ENCODE assay signal across 20 cellular contexts in genomic region chr12:114976361-114976760, GRCh38.
DNase-seq lines count a peak whose midpoint lies in the region; ATAC-seq, FAIRE-seq and TF ChIP-seq lines count a peak whose summit lies in the region.
"Had no signal": no experiment of that assay in that cellular context is flagged by ENCODE, and none has a peak within 500 bp of the region (broad histone marks: within the 10 kb centered on the region; RNA-seq: fewer than 3 reads in every experiment).

No MANE protein-coding gene starts in this region.

- H3K36me3 ChIP-seq in GM23248 (ENCODE audit: low read depth), result no peaks in the 10 kb centered on the region
- H3K36me3 ChIP-seq in trophoblast cell (ENCODE audit: control insufficient read depth in 1 of 2, insufficient read depth in 2 of 2, low read length in 2 of 2), result no peaks in the 10 kb centered on the region
- H3K36me3 ChIP-seq in GM23338 (ENCODE audit: insufficient read depth), result no peaks in the 10 kb centered on the region
- H3K36me3 ChIP-seq: BLaER1, MG63 had no signal

- TF ChIP-seq RAD21 in A549 (conservative IDR thresholded peaks at IDR 0.05 in 1 of 2, IDR thresholded peaks at IDR 0.05 in 1 of 2), result no peak

- no peak overlapping the region for H3K4me3 Mint-ChIP-seq in GM23338
- no peak overlapping the region for H3K4me3 Mint-ChIP-seq in activated CD4-positive, alpha-beta memory T cell treated with anti-CD3 and anti-CD28 coated beads for 36 hours
- H3K4me3 Mint-ChIP-seq: CD4-positive, CD25-positive, alpha-beta regulatory T cell had no signal

- FAIRE-seq in A549 (lab: Jason Lieb, UNC), result peak; percentile 46
- FAIRE-seq: GM12878 had no signal

- POLR2A ChIA-PET in A549 (lab: Yijun Ruan, JAX), result interaction anchor here (0.6 kb wide), 2 partner anchors 8 to 292 kb away, joined by 5 to 7 read pairs; partner anchors contain the start of gene TBX3
- POLR2A ChIA-PET in activated CD4-positive, alpha-beta memory T cell treated with anti-CD3 and anti-CD28 coated beads for 36 hours (lab: Charles Lee), result no interaction called here

- intact Hi-C loops in activated CD4-positive, alpha-beta memory T cell treated with anti-CD3 and anti-CD28 coated beads for 36 hours (cut with micrococcal nuclease), result no loop called here

- no peak overlapping the region for H3K23ac ChIP-seq in trophoblast cell (ENCODE audit: low read length)

- H3K27ac ChIP-seq in A549 (peak overlapping the region; percentile 54 to 75), GM23248 (peak overlapping the region; percentile 35), trophoblast cell (ENCODE audit: low read depth, low read length) (no peak overlapping the region), GM23338 (ENCODE audit: low read depth) (no peak overlapping the region)
- H3K27ac ChIP-seq: 22Rv1, BLaER1, RWPE1 had no signal

- no peaks in the 10 kb centered on the region for H3K79me1 ChIP-seq in trophoblast cell (ENCODE audit: low read length)

- no peaks in the 10 kb centered on the region for H3K9me3 ChIP-seq in A549
- no peaks in the 10 kb centered on the region for H3K9me3 ChIP-seq in GM23248 (ENCODE audit: low read depth)
- H3K9me3 ChIP-seq in trophoblast cell (ENCODE audit: insufficient read depth, low read depth, low read length), result no peaks in the 10 kb centered on the region
- H3K9me3 ChIP-seq: BLaER1, MG63 had no signal

- TF ChIP-seq CTCF in A549 (IDR thresholded peaks at IDR 0.05), result no peak
- no peak for TF ChIP-seq CTCF in GM23338 (conservative IDR thresholded peaks at IDR 0.05; ENCODE audit: low read depth in 2 of 2)

- no peak overlapping the region for H3K9ac ChIP-seq in GM23248
- H3K9ac ChIP-seq in trophoblast cell (ENCODE audit: low read length), result no peak overlapping the region
- H3K9ac ChIP-seq: BLaER1 had no signal

- peak overlapping the region; percentile 60 for H3K4me2 ChIP-seq in A549
- H3K4me2 ChIP-seq in GM23248 (ENCODE audit: unreplicated experiment), result no peak overlapping the region
- H3K4me2 ChIP-seq in trophoblast cell (ENCODE audit: low read length), result no peak overlapping the region
- H3K4me2 ChIP-seq in GM23338, result no peak overlapping the region
- H3K4me2 ChIP-seq: BLaER1 had no signal

- in situ Hi-C loops in GM23248 (cut with MboI), result no loop called here

- no peak overlapping the region for H2BK12ac ChIP-seq in trophoblast cell (ENCODE audit: low read length)

- H3K27me3 ChIP-seq in GM23248 (replicated peaks; ENCODE audit: insufficient read depth) (no peaks in the 10 kb centered on the region), trophoblast cell (ENCODE audit: insufficient read depth, low read length) (no peaks in the 10 kb centered on the region), GM23338 (ENCODE audit: insufficient read depth) (no peaks in the 10 kb centered on the region)
- H3K27me3 ChIP-seq: BLaER1, MG63 had no signal

- 87% methylated on average over 2 of the region's 2 CpGs for WGBS in A549 (ENCODE audit: missing lambda C conversion rate)
- 48 to 50% methylated on average over 2 of the region's 2 CpGs for WGBS in GM23248 (ENCODE audit: low coverage in 1 of 2, low lambda C conversion rate in 2 of 2, missing lambda C conversion rate in 2 of 2), 2 experiments
- WGBS in trophoblast cell (ENCODE audit: extremely low coverage, insufficient coverage, insufficient read length), result 100% methylated on average over 1 of the region's 2 CpGs

- H3K4me1 Mint-ChIP-seq in GM23338, result no peaks in the 10 kb centered on the region
- H3K4me1 Mint-ChIP-seq in activated CD4-positive, alpha-beta memory T cell treated with anti-CD3 and anti-CD28 coated beads for 36 hours (ENCODE audit: low read depth), result no peaks in the 10 kb centered on the region
- H3K4me1 Mint-ChIP-seq: CD4-positive, CD25-positive, alpha-beta regulatory T cell had no signal

- H3K9me2 ChIP-seq in GM23248 (ENCODE audit: insufficient read depth), result 0 out of 2 replicates have a peak, but pooled peaks cover 3% of the 10 kb centered on the region
- 0 out of 2 replicates have a peak, but pooled peaks cover 6% of the 10 kb centered on the region for H3K9me2 ChIP-seq in GM23338 (ENCODE audit: insufficient read depth)

- H2BK5ac ChIP-seq in trophoblast cell (ENCODE audit: low read depth, low read length, poor library complexity), result no peak overlapping the region

- H3K14ac ChIP-seq in trophoblast cell (ENCODE audit: low read length), result no peak overlapping the region

- H2AK5ac ChIP-seq in trophoblast cell (ENCODE audit: low read length), result no peak overlapping the region

- H3K79me2 ChIP-seq in GM23248 (ENCODE audit: insufficient read depth) (no peaks in the 10 kb centered on the region), trophoblast cell (ENCODE audit: control insufficient read depth, insufficient read depth, low read length, poor library complexity) (no peaks in the 10 kb centered on the region), GM23338 (replicated peaks; ENCODE audit: insufficient read depth) (no peaks in the 10 kb centered on the region)

- peaks cover 11% of the 10 kb centered on the region for H3F3A ChIP-seq in GM23248 (ENCODE audit: insufficient read depth)
- no peaks in the 10 kb centered on the region for H3F3A ChIP-seq in GM23338 (replicated peaks; ENCODE audit: low read depth)

- TF ChIP-seq POLR2A in A549 (IDR thresholded peaks at IDR 0.05; ENCODE audit: low read length), result no peak

- H3K4ac ChIP-seq in trophoblast cell (ENCODE audit: low read depth, low read length), result no peak overlapping the region

- no peak overlapping the region for H3K4me3 ChIP-seq in A549
- H3K4me3 ChIP-seq in GM23248, result no peak overlapping the region
- H3K4me3 ChIP-seq in trophoblast cell (ENCODE audit: low read depth, low read length), result no peak overlapping the region
- no peak overlapping the region for H3K4me3 ChIP-seq in GM23338
- H3K4me3 ChIP-seq: BLaER1, GM12878, MG63 had no signal

- CTCF ChIA-PET in A549 (lab: Yijun Ruan, JAX), result interaction anchor here (1.9 kb wide), 1 partner anchor 13 kb away, joined by 8 read pairs; no protein-coding TSS in a partner anchor
- CTCF ChIA-PET in activated CD4-positive, alpha-beta memory T cell treated with anti-CD3 and anti-CD28 coated beads for 36 hours (lab: Charles Lee), result no interaction called here

- H4K20me1 ChIP-seq in GM23248 (ENCODE audit: insufficient read depth) (no peaks in the 10 kb centered on the region), GM23338 (replicated peaks; ENCODE audit: insufficient read depth) (no peaks in the 10 kb centered on the region)
- H4K20me1 ChIP-seq: BLaER1 had no signal

- DNase-seq in A549 (ENCODE audit: low read depth in 1 of 2, low spot score in 1 of 2) (no peak), GM23248 (peak; percentile 39), amniotic epithelial cell (ENCODE audit: low read depth) (peak; percentile 44), trophoblast cell (peak; percentile 8 to 66), GM23338 (ENCODE audit: low spot score) (no peak), RPMI8226 (no peak)
- DNase-seq in activated CD4-positive, alpha-beta memory T cell treated with anti-CD3 and anti-CD28 coated beads for 36 hours, result no peak
- DNase-seq: CD4-positive, CD25-positive, alpha-beta regulatory T cell; GDM1; KBM-7; MG63; NCI-H1105 treated with DMSO at 0.1 percent for 48 hours; NCI-H146; NCI-H2029; NCI-H526 treated with DMSO at 0.1 percent for 48 hours; SHP77 treated with DMSO at 0.1 percent for 48 hours had no signal

- no peak overlapping the region for H2BK120ac ChIP-seq in trophoblast cell (ENCODE audit: insufficient read depth, low read length, poor library complexity)

- H2AFZ ChIP-seq in GM23248, result no peak overlapping the region
- no peak overlapping the region for H2AFZ ChIP-seq in trophoblast cell (ENCODE audit: insufficient read depth, low read length, poor library complexity)
- H2AFZ ChIP-seq in GM23338, result no peak overlapping the region

- no peak for TF ChIP-seq EP300 in A549 (IDR thresholded peaks at IDR 0.05)

- H3K27ac Mint-ChIP-seq in GM23338, result no peak overlapping the region
- no peak overlapping the region for H3K27ac Mint-ChIP-seq in activated CD4-positive, alpha-beta memory T cell treated with anti-CD3 and anti-CD28 coated beads for 36 hours
- H3K27ac Mint-ChIP-seq: CD4-positive, CD25-positive, alpha-beta regulatory T cell had no signal

- ATAC-seq in A549 (no peak; a peak in 1 of 6 replicates), GM23338 (no peak)
- ATAC-seq: GM12878 had no signal

- H3K27me3 Mint-ChIP-seq in GM23338 (ENCODE audit: insufficient read depth, low read depth, poor library complexity), result no peaks in the 10 kb centered on the region
- no peaks in the 10 kb centered on the region for H3K27me3 Mint-ChIP-seq in activated CD4-positive, alpha-beta memory T cell treated with anti-CD3 and anti-CD28 coated beads for 36 hours
- H3K27me3 Mint-ChIP-seq: CD4-positive, CD25-positive, alpha-beta regulatory T cell had no signal

- no peak overlapping the region for H4K91ac ChIP-seq in trophoblast cell (ENCODE audit: low read depth, low read length)

- no peaks in the 10 kb centered on the region for H3K36me3 Mint-ChIP-seq in GM23338 (ENCODE audit: low read depth)
- H3K36me3 Mint-ChIP-seq in activated CD4-positive, alpha-beta memory T cell treated with anti-CD3 and anti-CD28 coated beads for 36 hours, result no peaks in the 10 kb centered on the region

- H4K8ac ChIP-seq in trophoblast cell (ENCODE audit: low read depth, low read length), result no peak overlapping the region

- no peak overlapping the region for H3K18ac ChIP-seq in trophoblast cell (ENCODE audit: low read length)

- H3K4me1 ChIP-seq in A549, result peaks cover 19% of the 10 kb centered on the region
- peaks cover 11% of the 10 kb centered on the region for H3K4me1 ChIP-seq in GM23248 (ENCODE audit: insufficient read depth)
- no peaks in the 10 kb centered on the region for H3K4me1 ChIP-seq in trophoblast cell (ENCODE audit: control insufficient read depth in 1 of 2, insufficient read depth in 2 of 2, low read length in 2 of 2)
- H3K4me1 ChIP-seq in GM23338 (ENCODE audit: insufficient read depth), result no peaks in the 10 kb centered on the region
- H3K4me1 ChIP-seq: BLaER1 had no signal

- no peak overlapping the region for H4K12ac ChIP-seq in trophoblast cell (ENCODE audit: low read depth, low read length)

- no peaks in the 10 kb centered on the region for H3K9me3 Mint-ChIP-seq in GM23338
- peaks cover 13% of the 10 kb centered on the region for H3K9me3 Mint-ChIP-seq in activated CD4-positive, alpha-beta memory T cell treated with anti-CD3 and anti-CD28 coated beads for 36 hours

Comparison
In these comparisons a context has a peak if more than half of its experiments do, and no peak if none do; other contexts are left out.
1. DNase-seq: peak in GM23248 (single experiment), amniotic epithelial cell (single experiment) and trophoblast cell (2 of 2); none in A549 (0 of 2), GM23338 (single experiment), activated CD4-positive, alpha-beta memory T cell treated with anti-CD3 and anti-CD28 coated beads for 36 hours (single experiment) and RPMI8226 (single experiment).
2. H3K27ac ChIP-seq: peak in A549 (2 of 2) and GM23248 (single experiment); none in trophoblast cell (single experiment) and GM23338 (single experiment).